ENCODE assay signal across 9 cellular contexts in the genomic region with DNA sequence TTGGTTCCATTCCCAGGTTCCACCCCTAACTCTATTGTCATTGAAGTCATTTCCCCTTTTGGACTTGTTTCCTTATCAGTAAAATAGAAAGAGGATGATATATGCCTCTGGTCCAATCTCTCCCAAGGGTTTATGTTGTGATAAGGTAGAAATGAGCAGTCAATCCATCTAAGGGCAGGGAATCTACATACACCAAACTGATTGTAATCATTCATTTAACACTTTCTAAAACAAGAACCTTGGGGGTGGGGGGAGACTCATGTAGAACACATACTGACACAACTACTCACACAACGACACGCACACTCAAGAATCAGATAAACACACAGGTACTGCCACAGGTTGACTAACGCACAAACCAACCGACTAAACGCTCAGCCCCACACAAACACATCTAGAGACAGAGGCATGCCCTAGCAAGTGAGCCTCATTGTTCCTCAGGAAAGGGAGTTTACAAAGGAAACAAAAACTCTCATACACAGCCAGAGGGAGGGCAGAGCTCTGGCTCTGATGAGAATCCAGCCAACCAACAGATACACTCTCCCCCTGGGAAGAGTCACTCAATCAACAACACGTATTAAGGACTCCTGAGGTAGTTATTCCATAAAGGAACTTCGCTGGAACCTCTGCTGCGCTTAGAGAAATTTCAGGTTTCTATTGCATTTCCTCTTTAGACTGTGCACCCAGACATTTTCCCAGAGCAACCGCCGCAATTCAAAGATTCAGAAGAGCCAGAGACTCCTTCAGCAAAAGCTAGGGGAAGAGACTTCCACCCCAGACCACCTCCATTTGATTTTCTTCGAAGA. TPM values are rescaled to one million over a fixed set of nuclear protein-coding genes. Genes with fewer than 3 reads are reported as not detected.
DNase-seq lines count a peak whose midpoint lies in the region; TF ChIP-seq lines count a peak whose summit lies in the region.
"Had no signal": no experiment of that assay in that cellular context is flagged by ENCODE, and none has a peak within 500 bp of the region (broad histone marks: within the 10 kb centered on the region; RNA-seq: fewer than 3 reads in every experiment).

No MANE protein-coding gene starts in this region.

- H3K9me3 Mint-ChIP-seq in activated T-cell treated with anti-CD3 and anti-CD28 coated beads, Interleukin-2, amount 50 U/mL, for 24 hours: no peaks in the 10 kb centered on the region
- no peaks in the 10 kb centered on the region for H3K9me3 Mint-ChIP-seq in mesothelial cell of epicardium

- peaks cover 46% of the 10 kb centered on the region for H3K4me1 Mint-ChIP-seq in activated T-cell treated with anti-CD3 and anti-CD28 coated beads, Interleukin-2, amount 50 U/mL, for 24 hours (ENCODE audit: low read depth)
- H3K4me1 Mint-ChIP-seq in mesothelial cell of epicardium: peaks cover 45% of the 10 kb centered on the region

- peak overlapping the region; percentile 83 for H3K27ac Mint-ChIP-seq in activated T-cell treated with anti-CD3 and anti-CD28 coated beads, Interleukin-2, amount 50 U/mL, for 24 hours
- peak overlapping the region; percentile 100 for H3K27ac Mint-ChIP-seq in mesothelial cell of epicardium

- H3K36me3 Mint-ChIP-seq in activated T-cell treated with anti-CD3 and anti-CD28 coated beads, Interleukin-2, amount 50 U/mL, for 24 hours (ENCODE audit: low read depth): no peaks in the 10 kb centered on the region
- no peaks in the 10 kb centered on the region for H3K36me3 Mint-ChIP-seq in mesothelial cell of epicardium

- TF ChIP-seq CTCF in mesothelial cell of epicardium (IDR thresholded peaks at IDR 0.05; ENCODE audit: unreplicated experiment): no peak

- no peak for DNase-seq in activated T-cell treated with anti-CD3 and anti-CD28 coated beads, Interleukin-2, amount 50 U/mL, for 24 hours
- no peak for DNase-seq in activated T-cell treated with anti-CD3 and anti-CD28 coated beads, Interleukin-2, amount 50 U/mL, for 1 hour
- peak; percentile 83 for DNase-seq in NCI-H69 (lab: John Stamatoyannopoulos, UW)
- DNase-seq in dermis blood vessel endothelial cell: peak; percentile 87
- no peak for DNase-seq in mesothelial cell of epicardium (ENCODE audit: low spot score in 2 of 2, unreplicated experiment in 2 of 2)
- no peak for DNase-seq in iPS-NIHi11 (ENCODE audit: low spot score)
- no peak for DNase-seq in stimulated activated CD4-positive, alpha-beta T cell treated with anti-CD3 and anti-CD28 coated beads, Interleukin-4, amount 100 ng/mL, for 1 hour
- DNase-seq in midbrain (lab: John Stamatoyannopoulos, UW): no peak

- H3K4me3 Mint-ChIP-seq in activated T-cell treated with anti-CD3 and anti-CD28 coated beads, Interleukin-2, amount 50 U/mL, for 24 hours: peak overlapping the region; percentile 86
- peak overlapping the region; percentile 86 for H3K4me3 Mint-ChIP-seq in mesothelial cell of epicardium

- H3K27me3 Mint-ChIP-seq in activated T-cell treated with anti-CD3 and anti-CD28 coated beads, Interleukin-2, amount 50 U/mL, for 24 hours: no peaks in the 10 kb centered on the region
- H3K27me3 Mint-ChIP-seq in mesothelial cell of epicardium (ENCODE audit: low read depth): peaks cover 8% of the 10 kb centered on the region

RNA-seq across cellular contexts. Expression of a gene that starts 1.0 kb away (rescaled TPM):
- total RNA-seq in dermis blood vessel endothelial cell (304 and 318 TPM in 2 replicates), mesothelial cell of epicardium (114 to 132 TPM (median 122 TPM) in 3 replicates)

RNA-seq across cellular contexts. Expression of a gene that starts 18.8 kb away (rescaled TPM):
- 1.4 and 6.8 TPM in 2 replicates for total RNA-seq in dermis blood vessel endothelial cell
- total RNA-seq in mesothelial cell of epicardium: 53.2 to 60.3 TPM (median 53.7 TPM) in 3 replicates

RNA-seq across cellular contexts. Expression of a gene that starts 25.8 kb away (rescaled TPM):
- total RNA-seq in dermis blood vessel endothelial cell (94.3 and 125 TPM in 2 replicates), mesothelial cell of epicardium (66.4 to 68.0 TPM (median 66.6 TPM) in 3 replicates)

RNA-seq across cellular contexts. Expression of a gene that starts 49.7 kb away (rescaled TPM):
- total RNA-seq in dermis blood vessel endothelial cell (not detected in 2 replicates), mesothelial cell of epicardium (1.4 to 1.9 TPM (median 1.6 TPM) in 3 replicates)
- total RNA-seq: glomerular endothelial cell had no signal

Comparison
In these comparisons a context has a peak if more than half of its experiments do, and no peak if none do; other contexts are left out.
1. DNase-seq: peak in NCI-H69 (single experiment) and dermis blood vessel endothelial cell (single experiment); none in activated T-cell treated with anti-CD3 and anti-CD28 coated beads, Interleukin-2, amount 50 U/mL, for 24 hours (single experiment), activated T-cell treated with anti-CD3 and anti-CD28 coated beads, Interleukin-2, amount 50 U/mL, for 1 hour (single experiment), mesothelial cell of epicardium (0 of 2), iPS-NIHi11 (single experiment), stimulated activated CD4-positive, alpha-beta T cell treated with anti-CD3 and anti-CD28 coated beads, Interleukin-4, amount 100 ng/mL, for 1 hour (single experiment) and midbrain (single experiment).